In the genomic region with DNA sequence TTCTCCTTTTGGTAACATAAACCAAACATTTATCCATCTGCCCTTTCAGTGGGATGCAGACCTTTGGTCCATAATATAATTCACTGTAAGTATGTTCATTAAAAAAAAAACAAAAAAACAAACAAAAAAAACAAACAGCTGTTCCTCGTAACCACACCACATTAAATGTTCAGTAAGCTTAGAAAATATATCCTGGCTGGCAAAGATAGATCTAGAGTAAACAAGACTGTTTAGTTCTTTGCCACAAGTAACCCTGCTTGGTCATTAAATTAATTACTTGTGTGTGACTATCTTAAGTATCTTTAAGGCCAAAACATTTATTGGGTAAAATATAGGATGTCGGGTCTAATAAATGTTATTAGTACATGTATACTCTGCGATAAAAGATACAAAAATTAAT, we compare ENCODE assay signal across 23 cellular contexts.
DNase-seq lines count a peak whose midpoint lies in the region; ATAC-seq and TF ChIP-seq lines count a peak whose summit lies in the region.
"Had no signal": no experiment of that assay in that cellular context is flagged by ENCODE, and none has a peak within 500 bp of the region (broad histone marks: within the 10 kb centered on the region; RNA-seq: fewer than 3 reads in every experiment).

No MANE protein-coding gene starts in this region.

- intact Hi-C loops in thyroid gland (cut with DNase I) = no loop called here

- TF ChIP-seq CTCF in thyroid gland (IDR thresholded peaks at IDR 0.05) = no peak

- H3K27ac ChIP-seq in thyroid gland = no peak overlapping the region
- H3K27ac ChIP-seq: psoas muscle, RWPE1, tibial artery had no signal

- DNase-seq in NCI-H1436 (lab: John Stamatoyannopoulos, UW) (peak; percentile 47), NCI-H1436 treated with DMSO at 0.1 percent for 48 hours (lab: John Stamatoyannopoulos, UW) (no peak), NCI-H1105 (lab: John Stamatoyannopoulos, UW) (peak; percentile 44), NCI-H69 (lab: John Stamatoyannopoulos, UW) (peak; percentile 82), myocyte (ENCODE audit: low read depth) (peak; percentile 10), thyroid gland (no peak)
- DNase-seq in activated effector memory CD4-positive, alpha-beta T cell treated with anti-CD3 and anti-CD28 coated beads, Interleukin-2, amount 50 U/mL, for 16 hours = no peak
- DNase-seq: 8988T; activated CD8-positive, alpha-beta T cell treated with anti-CD3 and anti-CD28 coated beads, Interleukin-2, amount 10 ng/mL, durations not matched to agents 7 days and 5 days; activated gamma-delta T cell; activated T-cell treated with anti-CD3 and anti-CD28 coated beads for 4 hours; CD4-positive, alpha-beta memory T cell; DMS79; erythroblast; left colon; mesendoderm; MM.1S; psoas muscle; tibial artery had no signal

- ATAC-seq in GM19324 (IDR thresholded peaks at IDR 0.05; ENCODE audit: low FRiP score, unreplicated experiment) = no peak
- ATAC-seq: activated CD8-positive, alpha-beta T cell treated with anti-CD3 and anti-CD28 coated beads, Interleukin-2, amount 10 ng/mL, durations not matched to agents 7 days and 5 days; GM23338; left colon; psoas muscle had no signal

- H3K27me3 ChIP-seq in thyroid gland = no peaks in the 10 kb centered on the region
- H3K27me3 ChIP-seq: tibial artery had no signal

- H3K4me3 ChIP-seq in thyroid gland (replicated peaks in 1 of 3) = no peak overlapping the region
- H3K4me3 ChIP-seq: GM23338, psoas muscle, SK-N-MC, tibial artery had no signal

- no peak for TF ChIP-seq POLR2A in thyroid gland (IDR thresholded peaks at IDR 0.05)

- no peaks in the 10 kb centered on the region for H3K4me1 ChIP-seq in thyroid gland
- H3K4me1 ChIP-seq: psoas muscle had no signal

- 87 to 94% methylated on average over 3 of the region's 3 CpGs for WGBS in thyroid gland, 2 donors

- no peaks in the 10 kb centered on the region for H3K36me3 ChIP-seq in thyroid gland
- H3K36me3 ChIP-seq: tibial artery had no signal

- H3K9me3 ChIP-seq in thyroid gland = no peaks in the 10 kb centered on the region
- H3K9me3 ChIP-seq: psoas muscle, tibial artery had no signal

Comparison
In these comparisons a context has a peak if more than half of its experiments do, and no peak if none do; other contexts are left out.
1. DNase-seq: peak in NCI-H1436 (single experiment), NCI-H1105 (single experiment), NCI-H69 (single experiment) and myocyte (single experiment); none in NCI-H1436 treated with DMSO at 0.1 percent for 48 hours (single experiment), activated effector memory CD4-positive, alpha-beta T cell treated with anti-CD3 and anti-CD28 coated beads, Interleukin-2, amount 50 U/mL, for 16 hours (single experiment) and thyroid gland (0 of 2).